ENCODE assay signal across 16 cellular contexts in genomic region chr5:36202521-36202961, GRCh38. TPM values are rescaled to one million over a fixed set of nuclear protein-coding genes. Genes with fewer than 3 reads are reported as not detected.
DNase-seq lines count a peak whose midpoint lies in the region; ATAC-seq, FAIRE-seq and TF ChIP-seq lines count a peak whose summit lies in the region.
"Had no signal": no experiment of that assay in that cellular context is flagged by ENCODE, and none has a peak within 500 bp of the region (broad histone marks: within the 10 kb centered on the region; RNA-seq: fewer than 3 reads in every experiment).

No MANE protein-coding gene starts in this region.

- H3K9me3 ChIP-seq in BLaER1: peaks cover 7% of the 10 kb centered on the region; the same call in 1 of the 2 replicates
- H3K9me3 ChIP-seq in K562 (replicated peaks; ENCODE audit: control insufficient read depth, insufficient read depth, low read depth, low read length): no peaks in the 10 kb centered on the region
- no peaks in the 10 kb centered on the region for H3K9me3 ChIP-seq in right cardiac atrium (ENCODE audit: control insufficient read depth, low read length)
- H3K9me3 ChIP-seq: right lobe of liver had no signal

- CTCF ChIA-PET in K562 (lab: Yijun Ruan, JAX; ENCODE audit: low intra/inter-chr PET ratio): no interaction called here

- ATAC-seq in K562: no peak
- ATAC-seq in right cardiac atrium: peak; percentile 73 to 85
- no peak for ATAC-seq in GM19395 (IDR thresholded peaks at IDR 0.05; ENCODE audit: unreplicated experiment)
- ATAC-seq: CD8-positive, alpha-beta T cell; right lobe of liver had no signal

- POLR2A ChIA-PET in K562 (lab: Yijun Ruan, JAX): interaction anchor here (1.1 to 1.6 kb wide), 6 partner anchors 9 to 37 kb away, joined by 3 to 8 read pairs (median 4); no protein-coding TSS in a partner anchor

- TF ChIP-seq POLR2A in K562 (conservative IDR thresholded peaks at IDR 0.05): no peak

- no peak for TF ChIP-seq CTCF in K562 (IDR thresholded peaks at IDR 0.05 in 2 of 3, conservative IDR thresholded peaks at IDR 0.05 in 1 of 3; ENCODE audit: insufficient read depth in 2 of 3, low read depth in 1 of 3, low read length in 3 of 3)

- no peaks in the 10 kb centered on the region for H3K9me1 ChIP-seq in K562 (ENCODE audit: control insufficient read depth, insufficient read depth, low read length)

- intact Hi-C loops in K562 (cut with micrococcal nuclease) (no loop called here), right cardiac atrium (cut with DNase I) (no loop called here)

- FAIRE-seq in K562 (lab: Jason Lieb, UNC): no peak

- whole genome bisulfite sequencing in K562 (ENCODE audit: insufficient coverage, low coverage, missing lambda C conversion rate): 70% methylated on average over 3 of the region's 3 CpGs
- WGBS in right cardiac atrium: 35% methylated on average over 3 of the region's 3 CpGs

- in situ Hi-C loops in K562 (cut with MboI): no loop called here

- H3K9ac ChIP-seq in BLaER1 (no peak overlapping the region), K562 (ENCODE audit: insufficient read depth in 1 of 2, low read depth in 2 of 2, low read length in 2 of 2) (no peak overlapping the region)

- H3K36me3 ChIP-seq in BLaER1 (peaks cover 66% of the 10 kb centered on the region), K562 (ENCODE audit: control insufficient read depth, insufficient read depth, low read length) (peaks cover 54% of the 10 kb centered on the region; the same call in 2 of the 3 replicates)

- peak; percentile 71 for DNase-seq in M059J (ENCODE audit: low read depth)
- DNase-seq in K562 (ENCODE audit: extremely low read depth in 1 of 4, low spot score in 3 of 4): no peak
- DNase-seq in right cardiac atrium: no peak
- DNase-seq in stimulated activated CD4-positive, alpha-beta T cell treated with anti-CD3 and anti-CD28 coated beads, Interleukin-2, amount 100 ng/mL, for 24 hours: no peak
- DNase-seq in T-helper 2 cell: no peak
- DNase-seq in NCI-H2196 (lab: John Stamatoyannopoulos, UW; ENCODE audit: unreplicated experiment): no peak
- DNase-seq: activated CD4-positive, alpha-beta T cell treated with anti-CD3 and anti-CD28 coated beads, Interleukin-2, amount 50 U/mL, for 48 hours; CD8-positive, alpha-beta T cell; islet precursor cell; KBM-7; NCI-H2081; PC-9; right lobe of liver had no signal

- H4K20me1 ChIP-seq in BLaER1 (no peaks in the 10 kb centered on the region), K562 (replicated peaks; ENCODE audit: control insufficient read depth, insufficient read depth, low read length) (no peaks in the 10 kb centered on the region)

- no peak overlapping the region for H2AFZ ChIP-seq in K562 (ENCODE audit: low read depth, low read length)
- H2AFZ ChIP-seq: PC-9 had no signal

- no peaks in the 10 kb centered on the region for H3K79me2 ChIP-seq in K562 (ENCODE audit: control insufficient read depth, insufficient read depth, low read length)

- H3K27ac ChIP-seq in BLaER1 (peak overlapping the region; percentile 14; the same call in 1 of the 2 replicates), K562 (ENCODE audit: extremely low read depth, low read depth, low read length) (no peak overlapping the region), right cardiac atrium (ENCODE audit: low read length) (no peak overlapping the region)
- H3K27ac ChIP-seq: PC-9, right lobe of liver had no signal

- no peak for TF ChIP-seq EP300 in K562 (IDR thresholded peaks at IDR 0.05; ENCODE audit: low read length)

- no peak overlapping the region for H3K4me3 ChIP-seq in BLaER1
- H3K4me3 ChIP-seq in K562: no peak overlapping the region
- H3K4me3 ChIP-seq in right cardiac atrium (ENCODE audit: low read length): no peak overlapping the region
- H3K4me3 ChIP-seq: coronary artery, PC-9, right lobe of liver had no signal

- no peaks in the 10 kb centered on the region for H3K27me3 ChIP-seq in BLaER1
- no peaks in the 10 kb centered on the region for H3K27me3 ChIP-seq in K562 (ENCODE audit: control insufficient read depth in 2 of 2, insufficient read depth in 2 of 2, low read length in 2 of 2)
- H3K27me3 ChIP-seq in right cardiac atrium (ENCODE audit: control insufficient read depth, insufficient read depth): no peaks in the 10 kb centered on the region
- H3K27me3 ChIP-seq: right lobe of liver had no signal

- no peak for TF ChIP-seq RAD21 in K562 (CRISPR knock-in tag; conservative IDR thresholded peaks at IDR 0.05 in 1 of 2, IDR thresholded peaks at IDR 0.05 in 1 of 2)

- H3K4me2 ChIP-seq in BLaER1 (peak overlapping the region; percentile 71), K562 (ENCODE audit: insufficient read depth, low read length) (no peak overlapping the region)
- H3K4me2 ChIP-seq: PC-9 had no signal

- H3K4me1 ChIP-seq in BLaER1 (peaks cover 25% of the 10 kb centered on the region), K562 (replicated peaks in 1 of 2; ENCODE audit: control insufficient read depth in 2 of 2, insufficient read depth in 2 of 2, low read length in 2 of 2) (no peaks in the 10 kb centered on the region), right cardiac atrium (ENCODE audit: control insufficient read depth, insufficient read depth, low read length) (no peaks in the 10 kb centered on the region)

- BruUV-seq in K562 (replicated peaks; lab: Mats Ljungman, UMichigan): no TSS peak

RNA-seq across cellular contexts. Expression of gene NADK2, which starts 39.2 kb away (rescaled TPM):
- 26.1 and 36.4 TPM in 2 replicates for total RNA-seq in M059J (2014; rRNA removed; shearing (Covaris generic))
- 10.2 and 22.5 TPM in 2 replicates for total RNA-seq in K562 (2011; cell fraction: chromatin; rRNA removed; ENCODE audit: low replicate concordance)
- 2.8 and 3.6 TPM in 2 replicates for total RNA-seq in K562 (2011; cell fraction: nucleolus; rRNA removed)
- 7.4 and 10.6 TPM in 2 replicates for total RNA-seq in K562 (2011; cell fraction: nucleoplasm; rRNA removed)
- total RNA-seq in K562 (2014; rRNA removed): 24.0 and 27.6 TPM in 2 replicates
- total RNA-seq in K562 (2014; rRNA removed; fragmentation: Illumina TruSeq; extraction: Trizol): 41.0 and 48.1 TPM in 2 replicates
- 33.0 and 36.0 TPM in 2 replicates for total RNA-seq in K562 (2015; rRNA removed; fragmentation: Illumina TruSeq; extraction: Trizol)
- 31.8 and 34.6 TPM in 2 replicates for total RNA-seq in K562 (2021)
- 24.7 and 30.3 TPM in 2 replicates for polyA plus RNA-seq in K562 (2011; rRNA removed)
- 7.3 and 11.9 TPM in 2 replicates for polyA plus RNA-seq in K562 (2011; cell fraction: cytosol; rRNA removed)
- polyA plus RNA-seq in K562 (2011; cell fraction: nucleus; rRNA removed): 10.3 and 12.2 TPM in 2 replicates
- polyA plus RNA-seq in K562 (2012): 21.0 and 23.2 TPM in 2 replicates
- 21.0 and 21.9 TPM in 2 replicates for polyA plus RNA-seq in K562 (2014; fragmentation: Illumina TruSeq; extraction: Trizol)
- 10 to 100 TPM; 10.6 to 11.0 TPM for polyA plus RNA-seq in K562 (2014; fragmentation: Nextera tagmentation; extraction: Ambion mirVana)
- 20.6 and 21.8 TPM in 2 replicates for polyA plus RNA-seq in K562 (2014; rRNA removed)
- polyA minus RNA-seq in K562 (2011; rRNA and poly(A)+ RNA removed): 63.5 and 63.6 TPM in 2 replicates
- polyA minus RNA-seq in K562 (2011; cell fraction: cytosol; rRNA and poly(A)+ RNA removed): 20.7 and 21.1 TPM in 2 replicates
- polyA minus RNA-seq in K562 (2011; cell fraction: nucleus; rRNA and poly(A)+ RNA removed): 7.0 and 13.9 TPM in 2 replicates
- total RNA-seq in right cardiac atrium: 10 to 100 TPM; 31.2 to 34.9 (median 32.6) TPM
- 12.8 TPM for polyA plus RNA-seq in right cardiac atrium

RNA-seq across cellular contexts. Expression of gene SKP2, which starts 50.6 kb away (rescaled TPM):
- total RNA-seq in M059J (2014; rRNA removed; shearing (Covaris generic)): 62.7 and 63.6 TPM in 2 replicates
- total RNA-seq in K562 (2011; cell fraction: chromatin; rRNA removed; ENCODE audit: low replicate concordance): 28.4 and 31.8 TPM in 2 replicates
- 24.7 and 27.8 TPM in 2 replicates for total RNA-seq in K562 (2011; cell fraction: nucleolus; rRNA removed)
- 25.7 and 27.4 TPM in 2 replicates for total RNA-seq in K562 (2011; cell fraction: nucleoplasm; rRNA removed)
- total RNA-seq in K562 (2014; rRNA removed) (48.4 and 65.3 TPM in 2 replicates), K562 (2014; rRNA removed; fragmentation: Illumina TruSeq; extraction: Trizol) (77.3 and 80.8 TPM in 2 replicates), K562 (2015; rRNA removed; fragmentation: Illumina TruSeq; extraction: Trizol) (91.4 and 97.5 TPM in 2 replicates), K562 (2021) (88.6 and 103 TPM in 2 replicates), right cardiac atrium (1 to 10 TPM; 6.5 to 7.9 (median 7.1) TPM)
- polyA plus RNA-seq in K562 (2011; rRNA removed) (81.4 and 84.4 TPM in 2 replicates), K562 (2014; fragmentation: Illumina TruSeq; extraction: Trizol) (62.3 and 85.4 TPM in 2 replicates), K562 (2014; fragmentation: Nextera tagmentation; extraction: Ambion mirVana) (10 to 100 TPM; 30.0 to 48.3 TPM), K562 (2014; rRNA removed) (54.1 and 60.6 TPM in 2 replicates), right cardiac atrium (1.9 TPM)
- 56.2 and 87.8 TPM in 2 replicates for polyA plus RNA-seq in K562 (2011; cell fraction: cytosol; rRNA removed)
- polyA plus RNA-seq in K562 (2011; cell fraction: nucleus; rRNA removed): 56.6 and 58.2 TPM in 2 replicates
- polyA plus RNA-seq in K562 (2012): 36.2 and 50.9 TPM in 2 replicates
- polyA minus RNA-seq in K562 (2011; rRNA and poly(A)+ RNA removed): 97.0 and 97.2 TPM in 2 replicates
- 64.3 and 65.9 TPM in 2 replicates for polyA minus RNA-seq in K562 (2011; cell fraction: cytosol; rRNA and poly(A)+ RNA removed)
- 31.9 and 65.2 TPM in 2 replicates for polyA minus RNA-seq in K562 (2011; cell fraction: nucleus; rRNA and poly(A)+ RNA removed)

RNA-seq across cellular contexts. Expression of gene LMBRD2, which starts 50.9 kb away (rescaled TPM):
- total RNA-seq in M059J (2014; rRNA removed; shearing (Covaris generic)): 7.2 and 10.3 TPM in 2 replicates
- 10.5 and 36.3 TPM in 2 replicates for total RNA-seq in K562 (2011; cell fraction: chromatin; rRNA removed; ENCODE audit: low replicate concordance)
- total RNA-seq in K562 (2011; cell fraction: nucleolus; rRNA removed): 7.8 and 10.5 TPM in 2 replicates
- 14.8 and 27.5 TPM in 2 replicates for total RNA-seq in K562 (2011; cell fraction: nucleoplasm; rRNA removed)
- total RNA-seq in K562 (2014; rRNA removed) (10.9 and 24.2 TPM in 2 replicates), K562 (2014; rRNA removed; fragmentation: Illumina TruSeq; extraction: Trizol) (13.4 and 18.0 TPM in 2 replicates), K562 (2015; rRNA removed; fragmentation: Illumina TruSeq; extraction: Trizol) (10.5 and 11.8 TPM in 2 replicates), K562 (2021) (9.7 and 10.1 TPM in 2 replicates), right cardiac atrium (10 to 100 TPM; 10.9 to 13.7 (median 13.0) TPM)
- polyA plus RNA-seq in K562 (2011; rRNA removed) (11.7 and 13.3 TPM in 2 replicates), K562 (2014; fragmentation: Illumina TruSeq; extraction: Trizol) (6.6 and 10.3 TPM in 2 replicates), K562 (2014; fragmentation: Nextera tagmentation; extraction: Ambion mirVana) (1 to 10 TPM; 2.1 to 3.3 TPM), K562 (2014; rRNA removed) (7.5 and 10.6 TPM in 2 replicates), right cardiac atrium (4.2 TPM)
- polyA plus RNA-seq in K562 (2011; cell fraction: cytosol; rRNA removed): 1.9 and 4.1 TPM in 2 replicates
- 12.0 and 17.9 TPM in 2 replicates for polyA plus RNA-seq in K562 (2011; cell fraction: nucleus; rRNA removed)
- polyA plus RNA-seq in K562 (2012): 6.1 and 9.3 TPM in 2 replicates
- 26.5 and 26.7 TPM in 2 replicates for polyA minus RNA-seq in K562 (2011; rRNA and poly(A)+ RNA removed)
- polyA minus RNA-seq in K562 (2011; cell fraction: cytosol; rRNA and poly(A)+ RNA removed): 9.6 and 16.6 TPM in 2 replicates
- 14.5 and 26.4 TPM in 2 replicates for polyA minus RNA-seq in K562 (2011; cell fraction: nucleus; rRNA and poly(A)+ RNA removed)

Comparison
In these comparisons a context has a peak if more than half of its experiments do, and no peak if none do; other contexts are left out.
1. ATAC-seq: peak in right cardiac atrium (2 of 2); none in K562 (single experiment) and GM19395 (single experiment).